23 cellular contexts compared by ENCODE assay signal in the genomic region with DNA sequence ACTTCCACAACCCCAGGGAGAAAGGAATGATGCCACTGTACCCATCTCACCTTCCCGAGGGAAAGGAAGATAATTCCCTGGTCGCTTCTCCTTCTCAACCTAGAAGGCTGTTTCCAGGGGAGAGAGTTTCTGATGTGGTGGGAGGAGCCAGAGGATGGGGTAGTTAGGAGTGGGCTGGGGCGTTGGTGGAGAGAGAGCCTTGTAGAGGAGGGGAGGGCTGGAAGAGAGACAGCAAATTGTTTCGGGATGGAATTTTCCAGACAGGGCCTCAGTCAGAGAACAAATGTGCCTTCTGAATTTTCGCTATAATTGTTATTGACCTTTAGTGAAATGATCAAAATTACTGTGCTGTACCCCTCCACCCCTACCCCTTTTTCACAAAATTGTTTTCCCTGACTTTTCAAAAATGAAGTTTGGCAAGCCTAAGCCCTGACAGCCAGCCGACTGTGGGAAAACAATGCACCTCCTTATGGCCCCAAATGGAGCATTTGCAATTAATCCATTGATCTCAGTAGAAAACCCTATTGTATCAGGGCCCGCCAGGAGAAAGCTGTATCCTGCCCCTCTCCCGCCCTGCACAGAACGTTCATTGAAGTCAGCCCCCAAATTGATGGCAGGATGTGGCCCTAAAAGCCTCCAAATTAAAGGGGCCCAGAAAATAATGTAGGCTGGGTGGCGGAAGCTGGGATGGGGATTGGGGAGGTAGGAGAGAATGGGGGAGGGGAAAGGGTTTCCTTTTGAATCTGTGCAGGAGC.
"Had no signal": no experiment of that assay in that cellular context is flagged by ENCODE, and none has a peak within 500 bp of the region (broad histone marks: within the 10 kb centered on the region; RNA-seq: fewer than 3 reads in every experiment).

No MANE protein-coding gene starts in this region.

- H3K27me3 ChIP-seq: gastroesophageal sphincter, heart right ventricle, sigmoid colon, upper lobe of left lung had no signal

- H3K27ac ChIP-seq: epithelial cell of prostate, gastroesophageal sphincter, heart right ventricle, left ventricle myocardium inferior, sigmoid colon, upper lobe of left lung had no signal

- H3K27me3 Mint-ChIP-seq: activated B cell treated with CpG ODN at 0.5 μM for 24 hours; activated naive CD8-positive, alpha-beta T cell treated with anti-CD3 and anti-CD28 coated beads for 36 hours; central memory CD8-positive, alpha-beta T cell had no signal

- ATAC-seq: activated T-cell treated with anti-CD3 and anti-CD28 coated beads, Interleukin-2, amount 50 U/mL, for 4 hours; gastroesophageal sphincter; heart right ventricle; natural killer cell treated with Interleukin-12 subunit alpha and Interleukin-12 subunit beta and Interleukin-15 and Interleukin-18, amount 100 ng/mL, for 72 hours had no signal

- H3K4me3 Mint-ChIP-seq: activated B cell treated with CpG ODN at 0.5 μM for 24 hours; activated naive CD8-positive, alpha-beta T cell treated with anti-CD3 and anti-CD28 coated beads for 36 hours; activated T-cell treated with anti-CD3 and anti-CD28 coated beads, Interleukin-2, amount 50 U/mL, for 4 hours; central memory CD8-positive, alpha-beta T cell; natural killer cell treated with Interleukin-12 subunit alpha and Interleukin-12 subunit beta and Interleukin-15 and Interleukin-18, amount 100 ng/mL, for 72 hours had no signal

- H3K4me3 ChIP-seq: gastroesophageal sphincter, heart right ventricle, left ventricle myocardium inferior, sigmoid colon, upper lobe of left lung had no signal

- DNase-seq: activated B cell treated with CpG ODN at 0.5 μM for 24 hours; activated CD4-positive, alpha-beta T cell treated with anti-CD3 and anti-CD28 coated beads for 4 hours; activated CD4-positive, alpha-beta T cell treated with anti-CD3 and anti-CD28 coated beads, Interleukin-2, amount 50 U/mL, for 48 hours; activated CD8-positive, alpha-beta memory T cell treated with anti-CD3 and anti-CD28 coated beads, Interleukin-2, amount 50 U/mL, for 48 hours; activated naive CD4-positive, alpha-beta T cell treated with Interleukin-2 at 50 U/mL for 16 hours; activated naive CD8-positive, alpha-beta T cell treated with anti-CD3 and anti-CD28 coated beads for 36 hours; activated T-cell treated with anti-CD3 and anti-CD28 coated beads, Interleukin-2, amount 50 U/mL, for 4 hours; heart right ventricle; left ventricle myocardium inferior; retina; sigmoid colon; stimulated activated CD4-positive, alpha-beta T cell treated with anti-CD3 and anti-CD28 coated beads, Interleukin-2, amount 100 ng/mL, for 48 hours; stimulated activated CD8-positive, alpha-beta memory T cell treated with anti-CD3 and anti-CD28 coated beads, Interleukin-4, amount 100 ng/mL, for 48 hours; stimulated activated naive CD4-positive, alpha-beta T cell; T1000; upper lobe of left lung had no signal

- H3K36me3 Mint-ChIP-seq: activated naive CD8-positive, alpha-beta T cell treated with anti-CD3 and anti-CD28 coated beads for 36 hours; natural killer cell treated with Interleukin-12 subunit alpha and Interleukin-12 subunit beta and Interleukin-15 and Interleukin-18, amount 100 ng/mL, for 72 hours had no signal

- FAIRE-seq: astrocyte, colon had no signal

- H3K9me3 ChIP-seq: gastroesophageal sphincter, heart right ventricle, left ventricle myocardium inferior, sigmoid colon, upper lobe of left lung had no signal

- H3K27ac Mint-ChIP-seq: activated B cell treated with CpG ODN at 0.5 μM for 24 hours; activated naive CD8-positive, alpha-beta T cell treated with anti-CD3 and anti-CD28 coated beads for 36 hours; activated T-helper 2 cell treated with anti-CD3 and anti-CD28 coated beads, Interferon-gamma antibody, Interleukin-2, Interleukin-4, amounts not matched to agents 10 μg/mL and 5 μg/mL and 100 μg/mL, durations not matched to agents 14 hours and 24 hours and 36 hours had no signal

- H3K9me3 Mint-ChIP-seq: activated B cell treated with CpG ODN at 0.5 μM for 24 hours; activated naive CD8-positive, alpha-beta T cell treated with anti-CD3 and anti-CD28 coated beads for 36 hours; activated T-cell treated with anti-CD3 and anti-CD28 coated beads, Interleukin-2, amount 50 U/mL, for 4 hours; activated T-helper 2 cell treated with anti-CD3 and anti-CD28 coated beads, Interferon-gamma antibody, Interleukin-2, Interleukin-4, amounts not matched to agents 10 μg/mL and 5 μg/mL and 100 μg/mL, durations not matched to agents 14 hours and 24 hours and 36 hours; central memory CD8-positive, alpha-beta T cell; natural killer cell treated with Interleukin-12 subunit alpha and Interleukin-12 subunit beta and Interleukin-15 and Interleukin-18, amount 100 ng/mL, for 72 hours had no signal

- H3K36me3 ChIP-seq: gastroesophageal sphincter, heart right ventricle, left ventricle myocardium inferior, sigmoid colon, upper lobe of left lung had no signal
